1 cellular context compared by ENCODE assay signal in the genomic region with DNA sequence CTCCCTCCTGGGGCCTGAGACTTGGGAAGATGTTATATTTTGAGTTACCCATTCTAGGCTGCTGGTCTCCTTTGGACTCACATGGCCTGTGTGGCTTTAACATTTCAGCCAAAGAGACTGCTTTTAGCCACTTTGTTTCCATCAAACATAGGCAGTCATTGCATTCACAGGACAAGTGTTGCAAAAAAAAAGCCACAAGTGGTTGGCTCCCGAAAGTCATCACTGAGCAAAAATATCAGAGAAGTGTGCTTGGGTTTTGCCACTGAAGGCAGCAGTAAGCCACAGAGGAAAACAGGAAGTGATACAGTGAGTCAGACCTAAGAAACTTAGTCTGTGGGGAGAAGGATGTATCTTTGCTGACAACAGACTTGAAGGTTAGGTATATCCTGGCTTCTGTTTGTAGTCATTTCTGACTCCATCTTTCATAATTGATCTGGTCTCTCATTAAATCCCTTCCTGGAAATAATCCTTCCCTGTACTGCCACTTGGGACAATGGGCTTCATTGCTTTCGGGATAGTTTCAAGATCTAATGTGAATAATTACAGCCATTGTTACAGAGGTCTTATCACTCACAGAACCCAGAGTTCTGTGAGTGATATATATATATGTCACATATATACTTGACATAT.
TF ChIP-seq lines count a peak whose summit lies in the region.

No MANE protein-coding gene starts in this region.

TF ChIP-seq in K562, 482 proteins besides CTCF, POLR2A, EP300 and RAD21 (continued from another document and continues in another):
- no peak for TF ChIP-seq HOXB6 (CRISPR knock-in tag; IDR thresholded peaks at IDR 0.05; ENCODE audit: borderline replicate concordance)
- TF ChIP-seq RB1 (IDR thresholded peaks at IDR 0.05; ENCODE audit: low read depth) = no peak
- TF ChIP-seq ZNF311 (CRISPR knock-in tag; IDR thresholded peaks at IDR 0.05) = peak; percentile 91
- peak; percentile 63 for TF ChIP-seq ELF1 (tag; IDR thresholded peaks at IDR 0.05)
- no peak for TF ChIP-seq TFE3 (CRISPR knock-in tag; IDR thresholded peaks at IDR 0.05)
- peak; percentile 50; the same call in 1 of the 2 replicates for TF ChIP-seq SMARCA4 (IDR thresholded peaks at IDR 0.05)
- no peak for TF ChIP-seq NFIC (IDR thresholded peaks at IDR 0.05)
- TF ChIP-seq EGR1 (conservative IDR thresholded peaks at IDR 0.05) = no peak
- no peak for TF ChIP-seq SMARCA5 (IDR thresholded peaks at IDR 0.05)
- peak in 1 of 2 experiments; percentile 37; a peak in 1 of 3 replicates for TF ChIP-seq CBX3 (IDR thresholded peaks at IDR 0.05; ENCODE audit: borderline replicate concordance in 1 of 2, low read length in 2 of 2)
- TF ChIP-seq, protein P1, sequence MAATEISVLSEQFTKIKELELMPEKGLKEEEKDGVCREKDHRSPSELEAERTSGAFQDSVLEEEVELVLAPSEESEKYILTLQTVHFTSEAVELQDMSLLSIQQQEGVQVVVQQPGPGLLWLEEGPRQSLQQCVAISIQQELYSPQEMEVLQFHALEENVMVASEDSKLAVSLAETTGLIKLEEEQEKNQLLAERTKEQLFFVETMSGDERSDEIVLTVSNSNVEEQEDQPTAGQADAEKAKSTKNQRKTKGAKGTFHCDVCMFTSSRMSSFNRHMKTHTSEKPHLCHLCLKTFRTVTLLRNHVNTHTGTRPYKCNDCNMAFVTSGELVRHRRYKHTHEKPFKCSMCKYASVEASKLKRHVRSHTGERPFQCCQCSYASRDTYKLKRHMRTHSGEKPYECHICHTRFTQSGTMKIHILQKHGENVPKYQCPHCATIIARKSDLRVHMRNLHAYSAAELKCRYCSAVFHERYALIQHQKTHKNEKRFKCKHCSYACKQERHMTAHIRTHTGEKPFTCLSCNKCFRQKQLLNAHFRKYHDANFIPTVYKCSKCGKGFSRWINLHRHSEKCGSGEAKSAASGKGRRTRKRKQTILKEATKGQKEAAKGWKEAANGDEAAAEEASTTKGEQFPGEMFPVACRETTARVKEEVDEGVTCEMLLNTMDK (IDR thresholded peaks at IDR 0.05; ENCODE audit: borderline replicate concordance, insufficient read depth, low read depth, low read length, poor library complexity, severe bottlenecking) = no peak
- no peak for TF ChIP-seq FOXA3 (CRISPR knock-in tag; conservative IDR thresholded peaks at IDR 0.05 in 1 of 2, IDR thresholded peaks at IDR 0.05 in 1 of 2)
- no peak for TF ChIP-seq PRPF4 (IDR thresholded peaks at IDR 0.05; ENCODE audit: insufficient read depth, low read depth, low read length, poor library complexity, severe bottlenecking)
- TF ChIP-seq ZBTB7A (IDR thresholded peaks at IDR 0.05; ENCODE audit: borderline replicate concordance, control insufficient read depth, low read depth, low read length) = no peak
- no peak for TF ChIP-seq SIN3B (IDR thresholded peaks at IDR 0.05; ENCODE audit: low read depth)
- TF ChIP-seq FOXM1 (IDR thresholded peaks at IDR 0.05; ENCODE audit: low read depth) = no peak
- TF ChIP-seq FOXM1 (CRISPR knock-in tag; IDR thresholded peaks at IDR 0.05; ENCODE audit: low read depth) = no peak
- no peak for TF ChIP-seq FOXJ2 (tag; IDR thresholded peaks at IDR 0.05)
- no peak for TF ChIP-seq SMAD2 (IDR thresholded peaks at IDR 0.05; ENCODE audit: low read depth, low read length)
- no peak for TF ChIP-seq DNMT1 (IDR thresholded peaks at IDR 0.05)
- no peak for TF ChIP-seq ERF (CRISPR knock-in tag; IDR thresholded peaks at IDR 0.05)
- TF ChIP-seq MEIS2 (IDR thresholded peaks at IDR 0.05; ENCODE audit: partially characterized antibody) = no peak
- TF ChIP-seq MAFG (tag; conservative IDR thresholded peaks at IDR 0.05) = no peak
- TF ChIP-seq PTBP1 (IDR thresholded peaks at IDR 0.05; ENCODE audit: low read depth, low read length) = no peak
- TF ChIP-seq SMAD1 (IDR thresholded peaks at IDR 0.05; ENCODE audit: low read depth, low read length, partially characterized antibody) = no peak
- no peak for TF ChIP-seq SLC30A9 (CRISPR knock-in tag; IDR thresholded peaks at IDR 0.05)
- TF ChIP-seq, protein P2, sequence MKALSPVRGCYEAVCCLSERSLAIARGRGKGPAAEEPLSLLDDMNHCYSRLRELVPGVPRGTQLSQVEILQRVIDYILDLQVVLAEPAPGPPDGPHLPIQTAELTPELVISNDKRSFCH (CRISPR knock-in tag; IDR thresholded peaks at IDR 0.05) = no peak
- TF ChIP-seq, protein P2 (tag; IDR thresholded peaks at IDR 0.05) = no peak; the same call in 1 of the 2 replicates
- TF ChIP-seq ZNF165 (CRISPR knock-in tag; IDR thresholded peaks at IDR 0.05; ENCODE audit: borderline replicate concordance) = no peak
- peak; percentile 77 for TF ChIP-seq ZNF584 (CRISPR knock-in tag; IDR thresholded peaks at IDR 0.05; ENCODE audit: low read depth)
- TF ChIP-seq HNRNPH1 (optimal IDR thresholded peaks at IDR 0.05; ENCODE audit: low read depth, low read length) = no peak
- TF ChIP-seq EZH2 (IDR thresholded peaks at IDR 0.05; ENCODE audit: borderline replicate concordance, low read depth, low read length) = no peak
- no peak for TF ChIP-seq ZNF407 (IDR thresholded peaks at IDR 0.05; ENCODE audit: low read depth)
- peak; percentile 71; the same call in 1 of the 2 replicates for TF ChIP-seq JUN (IDR thresholded peaks at IDR 0.05; ENCODE audit: borderline replicate concordance, low read depth, low read length)
- TF ChIP-seq JUN (CRISPR knock-in tag; IDR thresholded peaks at IDR 0.05; ENCODE audit: borderline replicate concordance) = no peak
- TF ChIP-seq, protein P3, sequence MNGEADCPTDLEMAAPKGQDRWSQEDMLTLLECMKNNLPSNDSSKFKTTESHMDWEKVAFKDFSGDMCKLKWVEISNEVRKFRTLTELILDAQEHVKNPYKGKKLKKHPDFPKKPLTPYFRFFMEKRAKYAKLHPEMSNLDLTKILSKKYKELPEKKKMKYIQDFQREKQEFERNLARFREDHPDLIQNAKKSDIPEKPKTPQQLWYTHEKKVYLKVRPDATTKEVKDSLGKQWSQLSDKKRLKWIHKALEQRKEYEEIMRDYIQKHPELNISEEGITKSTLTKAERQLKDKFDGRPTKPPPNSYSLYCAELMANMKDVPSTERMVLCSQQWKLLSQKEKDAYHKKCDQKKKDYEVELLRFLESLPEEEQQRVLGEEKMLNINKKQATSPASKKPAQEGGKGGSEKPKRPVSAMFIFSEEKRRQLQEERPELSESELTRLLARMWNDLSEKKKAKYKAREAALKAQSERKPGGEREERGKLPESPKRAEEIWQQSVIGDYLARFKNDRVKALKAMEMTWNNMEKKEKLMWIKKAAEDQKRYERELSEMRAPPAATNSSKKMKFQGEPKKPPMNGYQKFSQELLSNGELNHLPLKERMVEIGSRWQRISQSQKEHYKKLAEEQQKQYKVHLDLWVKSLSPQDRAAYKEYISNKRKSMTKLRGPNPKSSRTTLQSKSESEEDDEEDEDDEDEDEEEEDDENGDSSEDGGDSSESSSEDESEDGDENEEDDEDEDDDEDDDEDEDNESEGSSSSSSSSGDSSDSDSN (IDR thresholded peaks at IDR 0.05; ENCODE audit: borderline replicate concordance in 1 of 2, low read depth in 2 of 2, low read length in 2 of 2) = no peak
- TF ChIP-seq ZNF347 (CRISPR knock-in tag; IDR thresholded peaks at IDR 0.05; ENCODE audit: low read depth) = no peak
- TF ChIP-seq ZNF232 (CRISPR knock-in tag; IDR thresholded peaks at IDR 0.05) = no peak
- TF ChIP-seq ZKSCAN1 (IDR thresholded peaks at IDR 0.05; ENCODE audit: low read depth, low read length) = no peak
- TF ChIP-seq ATF7 (IDR thresholded peaks at IDR 0.05) = 0 out of 2 replicates have a peak, but pooled peaks have one; percentile 34
- TF ChIP-seq FUS (optimal IDR thresholded peaks at IDR 0.05; ENCODE audit: low read depth, low read length) = no peak
- no peak for TF ChIP-seq ADNP (tag; IDR thresholded peaks at IDR 0.05)
- no peak for TF ChIP-seq GABPB1 (CRISPR knock-in tag; IDR thresholded peaks at IDR 0.05)
- TF ChIP-seq, protein P4, sequence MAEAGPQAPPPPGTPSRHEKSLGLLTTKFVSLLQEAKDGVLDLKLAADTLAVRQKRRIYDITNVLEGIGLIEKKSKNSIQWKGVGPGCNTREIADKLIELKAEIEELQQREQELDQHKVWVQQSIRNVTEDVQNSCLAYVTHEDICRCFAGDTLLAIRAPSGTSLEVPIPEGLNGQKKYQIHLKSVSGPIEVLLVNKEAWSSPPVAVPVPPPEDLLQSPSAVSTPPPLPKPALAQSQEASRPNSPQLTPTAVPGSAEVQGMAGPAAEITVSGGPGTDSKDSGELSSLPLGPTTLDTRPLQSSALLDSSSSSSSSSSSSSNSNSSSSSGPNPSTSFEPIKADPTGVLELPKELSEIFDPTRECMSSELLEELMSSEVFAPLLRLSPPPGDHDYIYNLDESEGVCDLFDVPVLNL (CRISPR knock-in tag; IDR thresholded peaks at IDR 0.05; ENCODE audit: low read depth) = no peak
- no peak for TF ChIP-seq KHSRP (IDR thresholded peaks at IDR 0.05)
- no peak for TF ChIP-seq ARID3B (CRISPR knock-in tag; IDR thresholded peaks at IDR 0.05; ENCODE audit: borderline replicate concordance)
- no peak for TF ChIP-seq NFRKB (IDR thresholded peaks at IDR 0.05; ENCODE audit: low read depth)
- TF ChIP-seq HDAC1 (IDR thresholded peaks at IDR 0.05) = no peak
- TF ChIP-seq SOX6 (IDR thresholded peaks at IDR 0.05) = peak; percentile 13; the same call in 1 of the 2 replicates
- no peak for TF ChIP-seq KLF13 (tag; IDR thresholded peaks at IDR 0.05; ENCODE audit: borderline replicate concordance, low read depth)
- no peak for TF ChIP-seq ETV6 (IDR thresholded peaks at IDR 0.05; ENCODE audit: borderline replicate concordance in 1 of 2, low read depth in 2 of 2, low read length in 1 of 2)
- TF ChIP-seq ETV6 (CRISPR knock-in tag; IDR thresholded peaks at IDR 0.05; ENCODE audit: borderline replicate concordance) = no peak
